Comparison of ENCODE assay signal across 16 cellular contexts in the genomic region with DNA sequence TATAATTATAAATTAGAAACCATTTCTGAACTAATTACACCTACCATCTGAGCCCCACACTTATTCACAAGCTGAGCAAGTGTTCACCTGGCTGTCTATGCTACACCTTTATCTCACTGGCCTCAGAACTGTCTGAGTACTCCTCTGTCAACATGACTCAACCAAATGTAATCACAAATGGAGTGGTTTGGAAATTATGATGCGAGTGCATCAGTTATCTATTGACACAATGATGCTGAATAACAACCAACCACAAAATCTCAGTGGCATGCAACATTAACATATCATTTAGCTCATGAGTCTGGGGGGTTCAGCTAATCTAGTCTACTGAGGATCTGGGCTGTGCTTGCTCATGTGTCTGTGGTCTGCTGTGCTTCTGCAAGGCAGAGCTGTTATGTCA.
"Had no signal": no experiment of that assay in that cellular context is flagged by ENCODE, and none has a peak within 500 bp of the region (broad histone marks: within the 10 kb centered on the region; RNA-seq: fewer than 3 reads in every experiment).

No MANE protein-coding gene starts in this region.

- H3K4me3 Mint-ChIP-seq: activated CD4-positive, alpha-beta T cell treated with anti-CD3 and anti-CD28 coated beads, Interleukin-2, amount 10 ng/mL, durations not matched to agents 24 days and 14 days; naive B cell; stimulated activated naive CD8-positive, alpha-beta T cell treated with anti-CD3 and anti-CD28 coated beads, Interleukin-15, Interleukin-2, amounts not matched to agents 100 ng/mL and 50 ng/mL, for 24 hours; WTC11 had no signal

- ATAC-seq: left cardiac atrium, pancreas, WTC11 had no signal

- H3K27ac Mint-ChIP-seq: activated CD4-positive, alpha-beta T cell treated with anti-CD3 and anti-CD28 coated beads, Interleukin-2, amount 10 ng/mL, durations not matched to agents 24 days and 14 days; naive B cell; stimulated activated naive CD8-positive, alpha-beta T cell treated with anti-CD3 and anti-CD28 coated beads, Interleukin-15, Interleukin-2, amounts not matched to agents 100 ng/mL and 50 ng/mL, for 24 hours; WTC11 had no signal

- H3K4me1 ChIP-seq: pancreas had no signal

- H3K27ac ChIP-seq: coronary artery, pancreas had no signal

- DNase-seq: activated CD4-positive, alpha-beta T cell treated with anti-CD3 and anti-CD28 coated beads, Interleukin-2, amount 10 ng/mL, durations not matched to agents 24 days and 14 days; activated CD8-positive, alpha-beta memory T cell treated with anti-CD3 and anti-CD28 coated beads for 24 hours; activated naive CD4-positive, alpha-beta T cell treated with Interleukin-2 at 50 U/mL for 16 hours; central memory CD4-positive, alpha-beta T cell; effector CD8-positive, alpha-beta T cell; hippocampal formation; left cardiac atrium; naive B cell; pancreas; retina; stimulated activated CD4-positive, alpha-beta T cell treated with anti-CD3 and anti-CD28 coated beads, Interleukin-4, amount 100 ng/mL, for 1 hour; T1000 had no signal

- H3K27me3 Mint-ChIP-seq: activated CD4-positive, alpha-beta T cell treated with anti-CD3 and anti-CD28 coated beads, Interleukin-2, amount 10 ng/mL, durations not matched to agents 24 days and 14 days; naive B cell; stimulated activated naive CD8-positive, alpha-beta T cell treated with anti-CD3 and anti-CD28 coated beads, Interleukin-15, Interleukin-2, amounts not matched to agents 100 ng/mL and 50 ng/mL, for 24 hours had no signal

- H3K9me3 ChIP-seq: pancreas had no signal

- H3K27me3 ChIP-seq: pancreas had no signal

- H3K9me3 Mint-ChIP-seq: stimulated activated naive CD8-positive, alpha-beta T cell treated with anti-CD3 and anti-CD28 coated beads, Interleukin-15, Interleukin-2, amounts not matched to agents 100 ng/mL and 50 ng/mL, for 24 hours had no signal

- H3K36me3 ChIP-seq: pancreas had no signal

- H3K4me3 ChIP-seq: coronary artery, lung, pancreas had no signal

- H3K36me3 Mint-ChIP-seq: naive B cell, WTC11 had no signal

- H3K4me1 Mint-ChIP-seq: activated CD4-positive, alpha-beta T cell treated with anti-CD3 and anti-CD28 coated beads, Interleukin-2, amount 10 ng/mL, durations not matched to agents 24 days and 14 days; naive B cell had no signal

- FAIRE-seq: pancreas had no signal
